26 cellular contexts compared by ENCODE assay signal in genomic region chr17:45861185-45861584, GRCh38. TPM values are rescaled to one million over a fixed set of nuclear protein-coding genes. Genes with fewer than 3 reads are reported as not detected.
DNase-seq lines count a peak whose midpoint lies in the region; ATAC-seq, FAIRE-seq and TF ChIP-seq lines count a peak whose summit lies in the region.
"Had no signal": no experiment of that assay in that cellular context is flagged by ENCODE, and none has a peak within 500 bp of the region (broad histone marks: within the 10 kb centered on the region; RNA-seq: fewer than 3 reads in every experiment).

No MANE protein-coding gene starts in this region.

- H3K4me3 ChIP-seq in pancreas, result no peak overlapping the region
- H3K4me3 ChIP-seq: BLaER1, GM23338, SJCRH30 had no signal

- peak; percentile 70 for DNase-seq in SK-N-DZ (ENCODE audit: low spot score)
- DNase-seq in cerebellar cortex (ENCODE audit: low spot score), result peak; percentile 95
- peak; percentile 22 for DNase-seq in superior temporal gyrus (ENCODE audit: extremely low spot score)
- DNase-seq in middle frontal gyrus (ENCODE audit: extremely low spot score, low spot score), result no peak
- no peak for DNase-seq in pancreas
- DNase-seq: CD4-positive, alpha-beta T cell; COR-L47; DMS 273 treated with DMSO at 0.1 percent for 48 hours; KG1; NCI-H1105; NCI-H146; NCI-H2081 treated with DMSO at 0.1 percent for 48 hours; NCI-H2171 treated with DMSO at 0.1 percent for 48 hours; NCI-H526 treated with DMSO at 0.1 percent for 48 hours; OCI-M1; SJCRH30 had no signal

- no peaks in the 10 kb centered on the region for H3K4me1 ChIP-seq in pancreas
- H3K4me1 ChIP-seq: BLaER1, SJCRH30 had no signal

- no peak for TF ChIP-seq CTCF in pancreas (IDR thresholded peaks at IDR 0.05)

- no peaks in the 10 kb centered on the region for H3K36me3 ChIP-seq in pancreas
- H3K36me3 ChIP-seq: BLaER1, SJCRH30 had no signal

- WGBS in pancreas, 2 donors, result 63 to 84% methylated on average over 6 of the region's 6 CpGs

- no peaks in the 10 kb centered on the region for H3K9me3 ChIP-seq in pancreas
- H3K9me3 ChIP-seq: SJCRH30 had no signal

- no peak for FAIRE-seq in pancreas (lab: Jason Lieb, UNC)
- FAIRE-seq: G401.6, GM12892, RCC 7860 had no signal

- ATAC-seq in pancreas (no peak), HG03432 (IDR thresholded peaks at IDR 0.05; ENCODE audit: unreplicated experiment) (no peak)
- ATAC-seq: GM23338, HCT116 had no signal

- intact Hi-C loops in pancreas (cut with DNase I), result no loop called here

- H3K27me3 ChIP-seq in layer of hippocampus (ENCODE audit: control insufficient read depth, insufficient read depth, low read length) (no peaks in the 10 kb centered on the region), pancreas (peaks cover 0 to 6% (median 0%) of the 10 kb centered on the region in 4 donors)
- H3K27me3 ChIP-seq: BLaER1 had no signal

- H3K27ac ChIP-seq in layer of hippocampus (ENCODE audit: low read depth, low read length), result peak overlapping the region; percentile 47
- no peak overlapping the region for H3K27ac ChIP-seq in pancreas
- H3K27ac ChIP-seq: BLaER1, SJCRH30 had no signal

RNA-seq across cellular contexts. Expression of gene SPPL2C, which starts 16.5 kb away (rescaled TPM):
- polyA plus RNA-seq in SK-N-DZ (2014; cell fraction: cytosol; rRNA removed), result not detected in 2 replicates
- not detected in 2 replicates for polyA plus RNA-seq in SK-N-DZ (2014; cell fraction: nucleus; rRNA removed)
- total RNA-seq in pancreas, result not detected
- not detected for polyA plus RNA-seq in pancreas
- total RNA-seq: A673; CD4-positive, alpha-beta T cell; HT1080; SJCRH30 had no signal
- polyA plus RNA-seq: GM23338 had no signal

RNA-seq across cellular contexts. Expression of gene MAPT, which starts 33.2 kb away (rescaled TPM):
- 20.5 and 21.3 TPM in 2 replicates for polyA plus RNA-seq in SK-N-DZ (2014; cell fraction: cytosol; rRNA removed)
- polyA plus RNA-seq in SK-N-DZ (2014; cell fraction: nucleus; rRNA removed), result 9.5 and 12.6 TPM in 2 replicates
- total RNA-seq in pancreas, result 1 to 10 TPM; 1.1 to 2.8 (median 1.7) TPM
- polyA plus RNA-seq in pancreas, result 1 to 10 TPM; 1.1 to 3.2 TPM

Comparison
In these comparisons a context has a peak if more than half of its experiments do, and no peak if none do; other contexts are left out.
1. DNase-seq: peak in SK-N-DZ (single experiment), cerebellar cortex (single experiment) and superior temporal gyrus (single experiment); none in middle frontal gyrus (single experiment) and pancreas (0 of 6).